ENCODE assay signal across 8 cellular contexts in the genomic region with DNA sequence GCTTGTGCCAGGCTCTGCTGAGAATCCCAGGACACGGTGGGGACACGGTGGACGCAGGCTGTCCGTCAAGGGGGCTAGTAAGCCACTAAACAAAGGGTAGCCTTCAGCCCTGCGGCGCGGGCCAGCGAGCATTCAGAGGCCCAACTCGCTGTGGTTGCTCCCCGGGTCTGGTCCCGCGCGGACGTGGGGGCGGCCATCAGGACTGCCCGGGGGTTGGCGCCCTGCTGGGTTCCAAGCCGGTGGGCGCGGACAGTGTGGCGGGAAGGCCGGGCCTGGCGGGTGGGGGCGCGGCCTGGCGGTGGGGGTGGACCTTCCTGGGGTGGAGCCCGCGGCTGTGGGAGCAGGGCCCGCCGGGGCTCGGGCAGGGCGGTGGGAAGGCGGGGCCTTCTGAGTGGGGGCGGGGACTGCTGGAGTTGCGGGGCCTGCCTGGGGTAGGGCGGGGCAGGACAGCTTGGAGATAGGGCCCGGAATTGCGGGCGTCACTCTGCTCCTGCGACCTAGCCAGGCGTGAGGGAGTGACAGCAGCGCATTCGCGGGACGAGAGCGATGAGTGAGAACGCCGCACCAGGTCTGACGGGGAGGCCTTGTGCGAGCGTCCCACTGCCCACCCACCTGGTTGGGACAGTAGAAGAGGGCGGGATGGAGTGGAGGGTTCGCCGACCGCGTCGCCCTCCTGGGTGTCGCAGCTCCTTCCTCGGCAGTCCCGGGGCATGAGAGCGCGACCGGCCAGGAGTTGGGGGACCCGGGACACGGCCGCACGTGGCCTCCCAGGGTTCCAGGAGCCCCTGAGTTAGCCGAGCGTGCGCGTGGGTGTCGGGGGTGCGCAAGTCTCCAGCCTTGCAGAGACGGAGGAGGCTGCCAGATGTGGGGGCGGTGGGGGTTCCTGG.
A peak's percentile ranks its signal among the peaks of the same experiment; 100 is the strongest.
DNase-seq lines count a peak whose midpoint lies in the region; ATAC-seq lines count a peak whose summit lies in the region.

A gene with protein sequence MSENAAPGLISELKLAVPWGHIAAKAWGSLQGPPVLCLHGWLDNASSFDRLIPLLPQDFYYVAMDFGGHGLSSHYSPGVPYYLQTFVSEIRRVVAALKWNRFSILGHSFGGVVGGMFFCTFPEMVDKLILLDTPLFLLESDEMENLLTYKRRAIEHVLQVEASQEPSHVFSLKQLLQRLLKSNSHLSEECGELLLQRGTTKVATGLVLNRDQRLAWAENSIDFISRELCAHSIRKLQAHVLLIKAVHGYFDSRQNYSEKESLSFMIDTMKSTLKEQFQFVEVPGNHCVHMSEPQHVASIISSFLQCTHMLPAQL (plus strand): TSS at position 482 of the 887 bp plus-strand sequence. CDS start 65 bp downstream, at position 547.

- H3K4me3 ChIP-seq in effector memory CD4-positive, alpha-beta T cell (ENCODE audit: insufficient read depth, low read depth, low read length, poor library complexity, severe bottlenecking), result peak within 1 kb of the TSS; percentile 51

- DNase-seq in GM04503 (ENCODE audit: low read depth) (peak; percentile 15), NCI-H526 treated with DMSO at 0.1 percent for 48 hours (lab: John Stamatoyannopoulos, UW) (peak; percentile 28), memory B cell (ENCODE audit: low spot score in 2 of 2) (peak; percentile 73)
- DNase-seq in activated CD8-positive, alpha-beta memory T cell treated with anti-CD3 and anti-CD28 coated beads for 4 hours (ENCODE audit: low read depth in 2 of 2), result peak; percentile 51 to 53
- DNase-seq in effector memory CD4-positive, alpha-beta T cell, result peak; percentile 72 to 86 (median 82)
- peak; percentile 68 to 86 (median 83) for DNase-seq in stimulated activated CD4-positive, alpha-beta T cell treated with anti-CD3 and anti-CD28 coated beads, TNF-alpha, amount 100 ng/mL, for 48 hours (ENCODE audit: low read depth in 3 of 3)

- no peak within 1 kb of the TSS for H3K27ac ChIP-seq in effector memory CD4-positive, alpha-beta T cell (ENCODE audit: insufficient read depth, low read length, poor library complexity, severe bottlenecking)

- peaks cover 27% of the 10 kb centered on the region for H3K4me1 Mint-ChIP-seq in memory B cell

- H3K27me3 ChIP-seq in effector memory CD4-positive, alpha-beta T cell (replicated peaks; ENCODE audit: control insufficient read depth, insufficient read depth, low read length, poor library complexity, severe bottlenecking), result no peaks in the 10 kb centered on the region

- H3K4me3 Mint-ChIP-seq in memory B cell, result peak within 1 kb of the TSS; percentile 86

- no peaks in the 10 kb centered on the region for H3K36me3 Mint-ChIP-seq in memory B cell

- H3K9me3 ChIP-seq in effector memory CD4-positive, alpha-beta T cell (ENCODE audit: control insufficient read depth, low read length), result no peaks in the 10 kb centered on the region

- no peaks in the 10 kb centered on the region for H3K27me3 Mint-ChIP-seq in memory B cell

- H3K36me3 ChIP-seq in effector memory CD4-positive, alpha-beta T cell (ENCODE audit: control insufficient read depth, insufficient read depth, low read length), result no peaks in the 10 kb centered on the region

- no peaks in the 10 kb centered on the region for H3K9me3 Mint-ChIP-seq in memory B cell

- H3K4me1 ChIP-seq in effector memory CD4-positive, alpha-beta T cell (ENCODE audit: control insufficient read depth, insufficient read depth, low read length, poor library complexity, severe bottlenecking), result peaks cover 6% of the 10 kb centered on the region

- H3K27ac Mint-ChIP-seq in memory B cell, result peak within 1 kb of the TSS; percentile 24

- ATAC-seq in HG02852 (IDR thresholded peaks at IDR 0.05; ENCODE audit: unreplicated experiment) (peak; percentile 57), memory B cell (ENCODE audit: low read depth) (peak; percentile 86), GM18861 (IDR thresholded peaks at IDR 0.05; ENCODE audit: unreplicated experiment) (no peak)

Comparison
In these comparisons a context has a peak if more than half of its experiments do, and no peak if none do; other contexts are left out.
1. DNase-seq: peak in every context shown above with its lines; median percentile 83 in stimulated activated CD4-positive, alpha-beta T cell treated with anti-CD3 and anti-CD28 coated beads, TNF-alpha, amount 100 ng/mL, for 48 hours; 82 in effector memory CD4-positive, alpha-beta T cell; 73 in memory B cell; 52 in activated CD8-positive, alpha-beta memory T cell treated with anti-CD3 and anti-CD28 coated beads for 4 hours; 28 in NCI-H526 treated with DMSO at 0.1 percent for 48 hours; 15 in GM04503.